16 cellular contexts compared by ENCODE assay signal in the genomic region with DNA sequence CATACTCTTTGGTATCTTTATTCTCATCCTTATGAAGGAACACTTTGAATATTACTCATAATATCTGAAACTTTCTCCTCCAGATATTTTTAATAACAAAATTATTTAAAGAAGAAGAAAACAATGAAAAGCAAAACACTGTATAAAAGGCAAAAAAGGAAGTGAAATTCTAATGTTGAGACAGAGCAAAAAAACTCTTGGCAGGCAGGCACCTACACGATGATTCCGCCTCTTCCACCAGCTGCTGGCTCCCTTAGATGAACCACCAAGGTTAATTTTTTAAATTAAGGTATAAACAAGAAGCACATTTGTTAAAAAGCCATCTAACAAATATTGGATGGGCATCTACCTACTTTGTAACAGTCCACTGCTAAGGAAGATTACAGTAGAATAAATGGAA.
"Had no signal": no experiment of that assay in that cellular context is flagged by ENCODE, and none has a peak within 500 bp of the region (broad histone marks: within the 10 kb centered on the region; RNA-seq: fewer than 3 reads in every experiment).

No MANE protein-coding gene starts in this region.

- H3K9me3 Mint-ChIP-seq: dendritic cell treated with granulocyte-macrophage colony-stimulating factor and Interleukin-4, amounts not matched to agents 40 ng/mL and 50 ng/mL, for 4 days; immature natural killer cell had no signal

- ATAC-seq: heart right ventricle had no signal

- H3K36me3 Mint-ChIP-seq: activated naive CD8-positive, alpha-beta T cell; immature natural killer cell had no signal

- H3K4me1 Mint-ChIP-seq: immature natural killer cell had no signal

- H3K4me3 Mint-ChIP-seq: activated naive CD8-positive, alpha-beta T cell; dendritic cell treated with granulocyte-macrophage colony-stimulating factor and Interleukin-4, amounts not matched to agents 40 ng/mL and 50 ng/mL, for 4 days; immature natural killer cell had no signal

- H3K27me3 Mint-ChIP-seq: activated naive CD8-positive, alpha-beta T cell; dendritic cell treated with granulocyte-macrophage colony-stimulating factor and Interleukin-4, amounts not matched to agents 40 ng/mL and 50 ng/mL, for 4 days had no signal

- H3K27ac Mint-ChIP-seq: activated naive CD8-positive, alpha-beta T cell; dendritic cell treated with granulocyte-macrophage colony-stimulating factor and Interleukin-4, amounts not matched to agents 40 ng/mL and 50 ng/mL, for 4 days; immature natural killer cell had no signal

- DNase-seq: activated CD4-positive, alpha-beta T cell treated with anti-CD3 and anti-CD28 coated beads for 1 hour; activated gamma-delta T cell treated with Interleukin-2 at 50 U/mL for 16 hours; cerebellar nuclear complex; effector memory CD4-positive, alpha-beta T cell; heart right ventricle; immature natural killer cell; kidney glomerular epithelial cell; left ventricle myocardium inferior; occipital lobe; retina; stimulated activated naive CD4-positive, alpha-beta T cell; WERI-Rb-1 had no signal

- FAIRE-seq: bronchial epithelial cell, endothelial cell of umbilical vein had no signal
